ENCODE assay signal across 20 cellular contexts in the genomic region with DNA sequence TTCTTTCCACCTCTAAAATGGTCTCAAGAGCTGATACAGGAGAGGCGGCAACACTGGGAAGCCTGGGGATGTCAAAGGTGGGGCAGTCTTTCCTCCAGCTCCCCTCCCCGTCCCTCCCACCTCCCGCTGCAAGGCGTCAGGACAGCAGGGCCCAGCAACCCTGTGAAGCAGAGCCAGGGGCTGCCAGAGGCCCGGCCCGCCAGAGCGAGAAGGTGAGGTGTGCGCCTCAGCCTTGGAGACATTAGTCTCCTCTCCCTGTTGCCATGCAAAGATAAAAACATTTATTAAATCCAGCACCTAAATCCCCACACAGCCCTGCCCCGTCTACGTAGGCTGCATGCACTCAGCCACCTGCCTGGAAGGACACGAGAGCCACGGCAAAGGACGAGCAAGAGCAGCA.
DNase-seq lines count a peak whose midpoint lies in the region; ATAC-seq and TF ChIP-seq lines count a peak whose summit lies in the region.
"Had no signal": no experiment of that assay in that cellular context is flagged by ENCODE, and none has a peak within 500 bp of the region (broad histone marks: within the 10 kb centered on the region; RNA-seq: fewer than 3 reads in every experiment).

No MANE protein-coding gene starts in this region.

- CTCF ChIA-PET in activated CD8-positive, alpha-beta memory T cell treated with anti-CD3 and anti-CD28 coated beads, Interleukin-2, amount 10 ng/mL, durations not matched to agents 7 days and 5 days (lab: Charles Lee), result no interaction called here

- no peak overlapping the region for H3K27ac Mint-ChIP-seq in activated CD8-positive, alpha-beta memory T cell treated with anti-CD3 and anti-CD28 coated beads, Interleukin-2, amount 10 ng/mL, durations not matched to agents 7 days and 5 days
- H3K27ac Mint-ChIP-seq: CD4-positive, alpha-beta memory T cell had no signal

- TF ChIP-seq CTCF in testis (IDR thresholded peaks at IDR 0.05) (no peak), prostate gland (IDR thresholded peaks at IDR 0.05) (no peak)

- H3K4me1 ChIP-seq in testis (no peaks in the 10 kb centered on the region), prostate gland (replicated peaks) (no peaks in the 10 kb centered on the region)
- H3K4me1 ChIP-seq: A549, HAP-1 had no signal

- H3K27ac ChIP-seq in testis, result no peak overlapping the region
- no peak overlapping the region for H3K27ac ChIP-seq in prostate gland
- H3K27ac ChIP-seq: 22Rv1, A549, C4-2B, HL-60 had no signal

- H3K9me3 Mint-ChIP-seq in activated CD8-positive, alpha-beta memory T cell treated with anti-CD3 and anti-CD28 coated beads, Interleukin-2, amount 10 ng/mL, durations not matched to agents 7 days and 5 days (ENCODE audit: low read depth), result no peaks in the 10 kb centered on the region
- H3K9me3 Mint-ChIP-seq: CD4-positive, alpha-beta memory T cell had no signal

- H3K36me3 Mint-ChIP-seq in activated CD8-positive, alpha-beta memory T cell treated with anti-CD3 and anti-CD28 coated beads, Interleukin-2, amount 10 ng/mL, durations not matched to agents 7 days and 5 days, result no peaks in the 10 kb centered on the region
- H3K36me3 Mint-ChIP-seq: CD4-positive, alpha-beta memory T cell had no signal

- 87 to 96% methylated on average over 7 to 13 of the region's 13 CpGs for WGBS in testis, 2 donors
- 96% methylated on average over 13 of the region's 13 CpGs for WGBS in prostate gland

- H3K36me3 ChIP-seq in testis (ENCODE audit: low read depth, missing control alignments) (no peaks in the 10 kb centered on the region), prostate gland (no peaks in the 10 kb centered on the region)
- H3K36me3 ChIP-seq: HAP-1 had no signal

- no peak overlapping the region for H3K4me3 ChIP-seq in testis
- no peak overlapping the region for H3K4me3 ChIP-seq in prostate gland
- H3K4me3 ChIP-seq: A549, HAP-1 had no signal

- intact Hi-C loops in testis (cut with DNase I; ENCODE audit: low total_unique reads), result no loop called here
- intact Hi-C loops in prostate gland (cut with DNase I), result no loop called here

- no peak for ATAC-seq in activated CD8-positive, alpha-beta memory T cell treated with anti-CD3 and anti-CD28 coated beads, Interleukin-2, amount 10 ng/mL, durations not matched to agents 7 days and 5 days
- ATAC-seq in HG02588 (IDR thresholded peaks at IDR 0.05; ENCODE audit: unreplicated experiment), result no peak
- ATAC-seq in GM21717 (IDR thresholded peaks at IDR 0.05; ENCODE audit: unreplicated experiment), result no peak

- H3K9me3 ChIP-seq in testis, result no peaks in the 10 kb centered on the region
- H3K9me3 ChIP-seq in prostate gland, result no peaks in the 10 kb centered on the region
- H3K9me3 ChIP-seq: HAP-1 had no signal

- peak; percentile 45 for DNase-seq in activated CD8-positive, alpha-beta memory T cell treated with anti-CD3 and anti-CD28 coated beads for 24 hours
- DNase-seq in activated CD8-positive, alpha-beta memory T cell treated with anti-CD3 and anti-CD28 coated beads, Interleukin-2, amount 50 U/mL, for 4 hours, result no peak
- DNase-seq in activated CD8-positive, alpha-beta memory T cell treated with anti-CD3 and anti-CD28 coated beads, Interleukin-2, amount 10 ng/mL, durations not matched to agents 7 days and 5 days, result peak; percentile 9
- DNase-seq in islet precursor cell (peak; percentile 45), testis (peak; percentile 10), prostate gland (ENCODE audit: low spot score) (no peak)
- DNase-seq: AML-193; CD4-positive, alpha-beta memory T cell; DMS153; DMS79; GDM1; GOT3; IMR-90 had no signal

- H3K4me1 Mint-ChIP-seq in activated CD8-positive, alpha-beta memory T cell treated with anti-CD3 and anti-CD28 coated beads, Interleukin-2, amount 10 ng/mL, durations not matched to agents 7 days and 5 days, result no peaks in the 10 kb centered on the region
- H3K4me1 Mint-ChIP-seq: CD4-positive, alpha-beta memory T cell had no signal

- no peak overlapping the region for H3K4me3 Mint-ChIP-seq in activated CD8-positive, alpha-beta memory T cell treated with anti-CD3 and anti-CD28 coated beads, Interleukin-2, amount 10 ng/mL, durations not matched to agents 7 days and 5 days
- H3K4me3 Mint-ChIP-seq: CD4-positive, alpha-beta memory T cell had no signal

- H3K27me3 ChIP-seq in testis (no peaks in the 10 kb centered on the region), prostate gland (replicated peaks; ENCODE audit: insufficient read depth) (no peaks in the 10 kb centered on the region)

- H3K27me3 Mint-ChIP-seq in activated CD8-positive, alpha-beta memory T cell treated with anti-CD3 and anti-CD28 coated beads, Interleukin-2, amount 10 ng/mL, durations not matched to agents 7 days and 5 days, result peaks cover 6% of the 10 kb centered on the region

- TF ChIP-seq POLR2A in testis (IDR thresholded peaks at IDR 0.05) (no peak), prostate gland (IDR thresholded peaks at IDR 0.05) (no peak)

Comparison
In these comparisons a context has a peak if more than half of its experiments do, and no peak if none do; other contexts are left out.
1. DNase-seq: peak in activated CD8-positive, alpha-beta memory T cell treated with anti-CD3 and anti-CD28 coated beads for 24 hours (single experiment), activated CD8-positive, alpha-beta memory T cell treated with anti-CD3 and anti-CD28 coated beads, Interleukin-2, amount 10 ng/mL, durations not matched to agents 7 days and 5 days (single experiment), islet precursor cell (single experiment) and testis (single experiment); none in activated CD8-positive, alpha-beta memory T cell treated with anti-CD3 and anti-CD28 coated beads, Interleukin-2, amount 50 U/mL, for 4 hours (single experiment) and prostate gland (single experiment).